Comparison of ENCODE assay signal across 10 cellular contexts in the genomic region with DNA sequence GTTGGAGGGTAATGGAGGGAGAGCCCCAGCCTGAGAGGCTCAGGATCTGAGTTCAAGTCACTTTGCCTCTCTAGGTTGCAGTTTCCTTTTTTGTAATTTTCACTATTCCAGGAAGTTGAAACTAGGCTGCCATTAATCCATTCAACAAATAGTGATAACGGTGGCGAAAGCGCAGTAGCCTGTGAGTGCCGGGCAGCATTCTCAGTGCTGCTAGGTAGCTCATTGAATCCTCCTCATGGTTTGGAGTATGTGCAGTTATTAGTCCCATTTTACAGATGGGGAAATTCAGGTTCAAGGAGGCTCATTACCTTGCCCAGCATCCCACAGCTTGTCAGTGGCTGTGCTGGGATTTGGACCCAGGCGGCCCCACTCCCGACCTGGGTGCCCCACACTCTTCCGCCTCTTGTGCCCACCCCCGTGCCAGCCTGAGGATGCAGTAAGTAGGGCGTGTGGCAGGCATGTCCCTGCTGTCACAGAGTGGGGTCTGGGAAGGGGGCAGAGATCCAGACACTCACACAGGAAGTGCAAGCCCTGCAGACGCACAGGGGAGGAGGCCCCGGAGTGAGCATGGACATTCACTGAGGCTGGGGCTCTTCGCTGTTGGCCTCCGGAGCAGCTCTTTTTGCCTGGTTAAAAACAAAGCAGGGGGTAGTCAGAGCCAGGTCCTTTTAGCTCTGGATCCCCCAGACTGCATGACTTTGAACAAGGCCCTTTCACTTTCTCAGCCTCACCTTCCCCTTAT. TPM values are rescaled to one million over a fixed set of nuclear protein-coding genes. Genes with fewer than 3 reads are reported as not detected.
DNase-seq lines count a peak whose midpoint lies in the region; ATAC-seq and TF ChIP-seq lines count a peak whose summit lies in the region.
"Had no signal": no experiment of that assay in that cellular context is flagged by ENCODE, and none has a peak within 500 bp of the region (broad histone marks: within the 10 kb centered on the region; RNA-seq: fewer than 3 reads in every experiment).

No MANE protein-coding gene starts in this region.

- H3K4me3 Mint-ChIP-seq in dendritic cell treated with granulocyte-macrophage colony-stimulating factor and Interleukin-4, amounts not matched to agents 40 ng/mL and 50 ng/mL, for 4 days, result no peak overlapping the region
- no peak overlapping the region for H3K4me3 Mint-ChIP-seq in progenitor cell of endocrine pancreas (ENCODE audit: low read depth)
- no peak overlapping the region for H3K4me3 Mint-ChIP-seq in T-helper 2 cell treated with Interferon-gamma antibody and Interleukin-4, amounts not matched to agents 5 μg/mL and 100 μg/mL, for 36 hours

- no peaks in the 10 kb centered on the region for H3K27me3 ChIP-seq in Peyer's patch
- H3K27me3 ChIP-seq: sigmoid colon, suprapubic skin had no signal

- peak; percentile 5 for ATAC-seq in GM21529 (IDR thresholded peaks at IDR 0.05; ENCODE audit: unreplicated experiment)
- peak; percentile 26; the same call in 2 of the 3 replicates for ATAC-seq in SK-N-SH treated with all-trans-retinoic acid at 6 μM for 48 hours

- DNase-seq in progenitor cell of endocrine pancreas (ENCODE audit: low spot score, unreplicated experiment) (no peak), AG20443 (ENCODE audit: low spot score) (no peak), A172 (ENCODE audit: low spot score) (no peak), Peyer's patch (no peak)
- DNase-seq in T-helper 2 cell treated with Interferon-gamma antibody and Interleukin-4, amounts not matched to agents 5 μg/mL and 100 μg/mL, for 36 hours (ENCODE audit: low spot score), result no peak

- no peak overlapping the region for H3K4me3 ChIP-seq in Peyer's patch
- H3K4me3 ChIP-seq: sigmoid colon, suprapubic skin had no signal

- H3K27me3 Mint-ChIP-seq in dendritic cell treated with granulocyte-macrophage colony-stimulating factor and Interleukin-4, amounts not matched to agents 40 ng/mL and 50 ng/mL, for 4 days, result no peaks in the 10 kb centered on the region
- H3K27me3 Mint-ChIP-seq in progenitor cell of endocrine pancreas, result no peaks in the 10 kb centered on the region
- H3K27me3 Mint-ChIP-seq in T-helper 2 cell treated with Interferon-gamma antibody and Interleukin-4, amounts not matched to agents 5 μg/mL and 100 μg/mL, for 36 hours (ENCODE audit: low read depth), result no peaks in the 10 kb centered on the region

- H3K4me1 ChIP-seq in Peyer's patch, result no peaks in the 10 kb centered on the region

- H3K9me3 ChIP-seq in Peyer's patch, result no peaks in the 10 kb centered on the region
- H3K9me3 ChIP-seq: sigmoid colon, suprapubic skin had no signal

- H3K4me1 Mint-ChIP-seq in dendritic cell treated with granulocyte-macrophage colony-stimulating factor and Interleukin-4, amounts not matched to agents 40 ng/mL and 50 ng/mL, for 4 days (ENCODE audit: low read depth), result no peaks in the 10 kb centered on the region
- H3K4me1 Mint-ChIP-seq in progenitor cell of endocrine pancreas (ENCODE audit: low read depth), result peaks cover 6% of the 10 kb centered on the region
- peaks cover 1% of the 10 kb centered on the region for H3K4me1 Mint-ChIP-seq in T-helper 2 cell treated with Interferon-gamma antibody and Interleukin-4, amounts not matched to agents 5 μg/mL and 100 μg/mL, for 36 hours (ENCODE audit: low read depth)

- H3K36me3 Mint-ChIP-seq in dendritic cell treated with granulocyte-macrophage colony-stimulating factor and Interleukin-4, amounts not matched to agents 40 ng/mL and 50 ng/mL, for 4 days (ENCODE audit: low read depth), result peaks cover 100% of the 10 kb centered on the region
- H3K36me3 Mint-ChIP-seq in progenitor cell of endocrine pancreas (ENCODE audit: insufficient read depth), result peaks cover 9% of the 10 kb centered on the region
- peaks cover 23% of the 10 kb centered on the region for H3K36me3 Mint-ChIP-seq in T-helper 2 cell treated with Interferon-gamma antibody and Interleukin-4, amounts not matched to agents 5 μg/mL and 100 μg/mL, for 36 hours (ENCODE audit: low read depth)

- intact Hi-C loops in dendritic cell treated with granulocyte-macrophage colony-stimulating factor and Interleukin-4, amounts not matched to agents 40 ng/mL and 50 ng/mL, for 4 days (cut with micrococcal nuclease), result no loop called here

- TF ChIP-seq POLR2A in Peyer's patch (IDR thresholded peaks at IDR 0.05), result no peak

- H3K27ac Mint-ChIP-seq in dendritic cell treated with granulocyte-macrophage colony-stimulating factor and Interleukin-4, amounts not matched to agents 40 ng/mL and 50 ng/mL, for 4 days, result peak overlapping the region; percentile 41
- H3K27ac Mint-ChIP-seq in progenitor cell of endocrine pancreas, result peak overlapping the region; percentile 41
- H3K27ac Mint-ChIP-seq in T-helper 2 cell treated with Interferon-gamma antibody and Interleukin-4, amounts not matched to agents 5 μg/mL and 100 μg/mL, for 36 hours, result no peak overlapping the region

- TF ChIP-seq CTCF in progenitor cell of endocrine pancreas (IDR thresholded peaks at IDR 0.05; ENCODE audit: unreplicated experiment) (no peak), Peyer's patch (IDR thresholded peaks at IDR 0.05) (no peak)

- H3K36me3 ChIP-seq in Peyer's patch, result peaks cover 0 to 88% (median 0%) of the 10 kb centered on the region in 3 donors

- H3K27ac ChIP-seq in Peyer's patch, result peak overlapping the region in 1 of 4 donors; percentile 19
- H3K27ac ChIP-seq: suprapubic skin had no signal

- H3K9me3 Mint-ChIP-seq in dendritic cell treated with granulocyte-macrophage colony-stimulating factor and Interleukin-4, amounts not matched to agents 40 ng/mL and 50 ng/mL, for 4 days, result no peaks in the 10 kb centered on the region
- H3K9me3 Mint-ChIP-seq in progenitor cell of endocrine pancreas (ENCODE audit: low read depth), result no peaks in the 10 kb centered on the region
- no peaks in the 10 kb centered on the region for H3K9me3 Mint-ChIP-seq in T-helper 2 cell treated with Interferon-gamma antibody and Interleukin-4, amounts not matched to agents 5 μg/mL and 100 μg/mL, for 36 hours

TF ChIP-seq in SK-N-SH treated with all-trans-retinoic acid at 6 μM for 48 hours, 23 proteins besides CTCF, POLR2A, EP300 and RAD21 (continues in another document):
- TF ChIP-seq, protein P1, sequence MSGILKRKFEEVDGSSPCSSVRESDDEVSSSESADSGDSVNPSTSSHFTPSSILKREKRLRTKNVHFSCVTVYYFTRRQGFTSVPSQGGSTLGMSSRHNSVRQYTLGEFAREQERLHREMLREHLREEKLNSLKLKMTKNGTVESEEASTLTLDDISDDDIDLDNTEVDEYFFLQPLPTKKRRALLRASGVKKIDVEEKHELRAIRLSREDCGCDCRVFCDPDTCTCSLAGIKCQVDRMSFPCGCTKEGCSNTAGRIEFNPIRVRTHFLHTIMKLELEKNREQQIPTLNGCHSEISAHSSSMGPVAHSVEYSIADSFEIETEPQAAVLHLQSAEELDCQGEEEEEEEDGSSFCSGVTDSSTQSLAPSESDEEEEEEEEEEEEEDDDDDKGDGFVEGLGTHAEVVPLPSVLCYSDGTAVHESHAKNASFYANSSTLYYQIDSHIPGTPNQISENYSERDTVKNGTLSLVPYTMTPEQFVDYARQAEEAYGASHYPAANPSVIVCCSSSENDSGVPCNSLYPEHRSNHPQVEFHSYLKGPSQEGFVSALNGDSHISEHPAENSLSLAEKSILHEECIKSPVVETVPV (CRISPR knock-in tag; IDR thresholded peaks at IDR 0.05), result no peak
- TF ChIP-seq OSR1 (CRISPR knock-in tag; IDR thresholded peaks at IDR 0.05) (no peak), TCF4 (CRISPR knock-in tag; IDR thresholded peaks at IDR 0.05; ENCODE audit: borderline replicate concordance) (no peak), SNAI2 (CRISPR knock-in tag; IDR thresholded peaks at IDR 0.05) (no peak), PPARA (CRISPR knock-in tag; IDR thresholded peaks at IDR 0.05; ENCODE audit: borderline replicate concordance) (no peak), ZC3H10 (CRISPR knock-in tag; IDR thresholded peaks at IDR 0.05) (no peak)
- TF ChIP-seq, protein P2, sequence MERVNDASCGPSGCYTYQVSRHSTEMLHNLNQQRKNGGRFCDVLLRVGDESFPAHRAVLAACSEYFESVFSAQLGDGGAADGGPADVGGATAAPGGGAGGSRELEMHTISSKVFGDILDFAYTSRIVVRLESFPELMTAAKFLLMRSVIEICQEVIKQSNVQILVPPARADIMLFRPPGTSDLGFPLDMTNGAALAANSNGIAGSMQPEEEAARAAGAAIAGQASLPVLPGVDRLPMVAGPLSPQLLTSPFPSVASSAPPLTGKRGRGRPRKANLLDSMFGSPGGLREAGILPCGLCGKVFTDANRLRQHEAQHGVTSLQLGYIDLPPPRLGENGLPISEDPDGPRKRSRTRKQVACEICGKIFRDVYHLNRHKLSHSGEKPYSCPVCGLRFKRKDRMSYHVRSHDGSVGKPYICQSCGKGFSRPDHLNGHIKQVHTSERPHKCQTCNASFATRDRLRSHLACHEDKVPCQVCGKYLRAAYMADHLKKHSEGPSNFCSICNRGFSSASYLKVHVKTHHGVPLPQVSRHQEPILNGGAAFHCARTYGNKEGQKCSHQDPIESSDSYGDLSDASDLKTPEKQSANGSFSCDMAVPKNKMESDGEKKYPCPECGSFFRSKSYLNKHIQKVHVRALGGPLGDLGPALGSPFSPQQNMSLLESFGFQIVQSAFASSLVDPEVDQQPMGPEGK (CRISPR knock-in tag; IDR thresholded peaks at IDR 0.05; ENCODE audit: borderline replicate concordance), result no peak
- TF ChIP-seq, protein P3, sequence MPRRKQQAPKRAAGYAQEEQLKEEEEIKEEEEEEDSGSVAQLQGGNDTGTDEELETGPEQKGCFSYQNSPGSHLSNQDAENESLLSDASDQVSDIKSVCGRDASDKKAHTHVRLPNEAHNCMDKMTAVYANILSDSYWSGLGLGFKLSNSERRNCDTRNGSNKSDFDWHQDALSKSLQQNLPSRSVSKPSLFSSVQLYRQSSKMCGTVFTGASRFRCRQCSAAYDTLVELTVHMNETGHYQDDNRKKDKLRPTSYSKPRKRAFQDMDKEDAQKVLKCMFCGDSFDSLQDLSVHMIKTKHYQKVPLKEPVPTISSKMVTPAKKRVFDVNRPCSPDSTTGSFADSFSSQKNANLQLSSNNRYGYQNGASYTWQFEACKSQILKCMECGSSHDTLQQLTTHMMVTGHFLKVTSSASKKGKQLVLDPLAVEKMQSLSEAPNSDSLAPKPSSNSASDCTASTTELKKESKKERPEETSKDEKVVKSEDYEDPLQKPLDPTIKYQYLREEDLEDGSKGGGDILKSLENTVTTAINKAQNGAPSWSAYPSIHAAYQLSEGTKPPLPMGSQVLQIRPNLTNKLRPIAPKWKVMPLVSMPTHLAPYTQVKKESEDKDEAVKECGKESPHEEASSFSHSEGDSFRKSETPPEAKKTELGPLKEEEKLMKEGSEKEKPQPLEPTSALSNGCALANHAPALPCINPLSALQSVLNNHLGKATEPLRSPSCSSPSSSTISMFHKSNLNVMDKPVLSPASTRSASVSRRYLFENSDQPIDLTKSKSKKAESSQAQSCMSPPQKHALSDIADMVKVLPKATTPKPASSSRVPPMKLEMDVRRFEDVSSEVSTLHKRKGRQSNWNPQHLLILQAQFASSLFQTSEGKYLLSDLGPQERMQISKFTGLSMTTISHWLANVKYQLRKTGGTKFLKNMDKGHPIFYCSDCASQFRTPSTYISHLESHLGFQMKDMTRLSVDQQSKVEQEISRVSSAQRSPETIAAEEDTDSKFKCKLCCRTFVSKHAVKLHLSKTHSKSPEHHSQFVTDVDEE (CRISPR knock-in tag; IDR thresholded peaks at IDR 0.05), result no peak

RNA-seq across cellular contexts. Expression of a gene that starts 58.8 kb away (rescaled TPM):
- total RNA-seq in progenitor cell of endocrine pancreas (23.8 and 28.1 TPM in 2 replicates), Peyer's patch (100 to 1,000 TPM in 3 of 4 donors, 10 to 100 TPM in 1; 61.1 to 190 (median 150) TPM)
- 26.0 and 34.2 TPM in 2 replicates for total RNA-seq in A172 (2014; rRNA removed; shearing (Covaris generic))
